ENCODE assay signal across 8 cellular contexts in the genomic region with DNA sequence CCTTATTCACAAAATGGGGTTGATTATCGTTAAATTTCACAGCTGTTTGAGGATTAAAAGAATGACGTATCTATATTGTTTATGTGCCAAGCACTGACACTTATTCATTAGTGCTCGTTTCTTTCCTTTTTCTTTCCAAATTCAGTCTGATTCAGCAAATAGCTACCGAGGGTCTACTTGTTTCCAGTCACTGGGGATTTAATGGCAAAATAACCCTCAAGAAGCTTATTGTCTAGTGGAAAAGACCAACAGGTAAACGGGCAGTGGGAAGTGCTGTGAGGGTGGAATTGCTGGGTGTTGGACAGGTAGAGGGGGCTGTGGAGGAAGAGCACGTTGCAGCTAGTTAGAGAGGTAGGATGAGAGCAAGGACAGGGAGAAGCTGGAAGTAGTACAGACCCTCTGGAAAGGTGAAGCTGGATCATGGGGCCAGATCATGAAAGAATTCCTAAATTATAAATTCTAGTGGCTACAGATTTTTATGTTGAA. TPM values are rescaled to one million over a fixed set of nuclear protein-coding genes. Genes with fewer than 3 reads are reported as not detected.
DNase-seq lines count a peak whose midpoint lies in the region; ATAC-seq and TF ChIP-seq lines count a peak whose summit lies in the region.

No MANE protein-coding gene starts in this region.

- no peaks in the 10 kb centered on the region for H4K20me1 ChIP-seq in neural progenitor cell (ENCODE audit: low read depth)

- peaks cover 21 to 41% (median 31%) of the 10 kb centered on the region in 4 donors for H3K4me1 Mint-ChIP-seq in CD4-positive, CD25-positive, alpha-beta regulatory T cell
- peaks cover 8% of the 10 kb centered on the region for H3K4me1 Mint-ChIP-seq in neural progenitor cell

- no peak overlapping the region for H3K9ac ChIP-seq in neural progenitor cell

- H3K27me3 Mint-ChIP-seq in CD4-positive, CD25-positive, alpha-beta regulatory T cell = peaks cover 54% of the 10 kb centered on the region
- H3K27me3 Mint-ChIP-seq in neural progenitor cell (ENCODE audit: insufficient read depth, low read depth) = peaks cover 2% of the 10 kb centered on the region

- H2AFZ ChIP-seq in neural progenitor cell (replicated peaks) = no peak overlapping the region

- peak overlapping the region in 2 of 3 donors; percentile 89 to 90 for H3K27ac Mint-ChIP-seq in CD4-positive, CD25-positive, alpha-beta regulatory T cell
- no peak overlapping the region for H3K27ac Mint-ChIP-seq in neural progenitor cell

- H3K4me3 ChIP-seq in CD4-positive, CD25-positive, alpha-beta regulatory T cell (ENCODE audit: low read depth, low read length) = peak overlapping the region; percentile 86
- H3K4me3 ChIP-seq in effector memory CD4-positive, alpha-beta T cell (ENCODE audit: insufficient read depth, low read depth, low read length, poor library complexity, severe bottlenecking) = peak overlapping the region; percentile 40
- H3K4me3 ChIP-seq in neural progenitor cell = peak overlapping the region; percentile 45

- H3K4me1 ChIP-seq in CD4-positive, CD25-positive, alpha-beta regulatory T cell (ENCODE audit: control insufficient read depth, insufficient read depth, low read length, poor library complexity, severe bottlenecking) = peaks cover 16% of the 10 kb centered on the region
- peaks cover 13% of the 10 kb centered on the region for H3K4me1 ChIP-seq in effector memory CD4-positive, alpha-beta T cell (ENCODE audit: control insufficient read depth, insufficient read depth, low read length, poor library complexity, severe bottlenecking)
- peaks cover 9% of the 10 kb centered on the region for H3K4me1 ChIP-seq in neural progenitor cell

- H3K9me3 Mint-ChIP-seq in CD4-positive, CD25-positive, alpha-beta regulatory T cell = no peaks in the 10 kb centered on the region
- H3K9me3 Mint-ChIP-seq in neural progenitor cell = peaks cover 6% of the 10 kb centered on the region

- DNase-seq in CD4-positive, CD25-positive, alpha-beta regulatory T cell = no peak
- peak; percentile 11 for DNase-seq in NCI-H345 treated with DMSO at 0.1 percent for 48 hours (lab: John Stamatoyannopoulos, UW; ENCODE audit: unreplicated experiment)
- DNase-seq in effector memory CD4-positive, alpha-beta T cell = no peak
- DNase-seq in neural progenitor cell (ENCODE audit: low spot score) = no peak
- no peak for DNase-seq in AG08395 (ENCODE audit: low spot score)
- DNase-seq in T-helper 9 cell = no peak
- DNase-seq in NCI-H2107 treated with DMSO at 0.1 percent for 48 hours (lab: John Stamatoyannopoulos, UW; ENCODE audit: unreplicated experiment) = no peak
- no peak for DNase-seq in KG1 (lab: John Stamatoyannopoulos, UW)

- H3K9me3 ChIP-seq in CD4-positive, CD25-positive, alpha-beta regulatory T cell (ENCODE audit: control insufficient read depth in 2 of 2, low read length in 2 of 2) = no peaks in the 10 kb centered on the region
- H3K9me3 ChIP-seq in effector memory CD4-positive, alpha-beta T cell (ENCODE audit: control insufficient read depth, low read length) = no peaks in the 10 kb centered on the region
- H3K9me3 ChIP-seq in neural progenitor cell (ENCODE audit: low read depth) = no peaks in the 10 kb centered on the region

- peak overlapping the region; percentile 71 to 82 (median 78) for H3K4me3 Mint-ChIP-seq in CD4-positive, CD25-positive, alpha-beta regulatory T cell
- no peak overlapping the region for H3K4me3 Mint-ChIP-seq in neural progenitor cell

- peak overlapping the region; percentile 74 for H3K4me2 ChIP-seq in neural progenitor cell

- ATAC-seq in CD4-positive, CD25-positive, alpha-beta regulatory T cell (ENCODE audit: low read depth in 2 of 2) = no peak

- H3K36me3 Mint-ChIP-seq in CD4-positive, CD25-positive, alpha-beta regulatory T cell = no peaks in the 10 kb centered on the region
- no peaks in the 10 kb centered on the region for H3K36me3 Mint-ChIP-seq in neural progenitor cell

- TF ChIP-seq CTCF in neural progenitor cell (IDR thresholded peaks at IDR 0.05) = no peak

- H3K27me3 ChIP-seq in CD4-positive, CD25-positive, alpha-beta regulatory T cell (ENCODE audit: control insufficient read depth, insufficient read depth, low read length) = peaks cover 5% of the 10 kb centered on the region
- no peaks in the 10 kb centered on the region for H3K27me3 ChIP-seq in effector memory CD4-positive, alpha-beta T cell (replicated peaks; ENCODE audit: control insufficient read depth, insufficient read depth, low read length, poor library complexity, severe bottlenecking)
- peaks cover 39% of the 10 kb centered on the region for H3K27me3 ChIP-seq in neural progenitor cell

- peaks cover 10% of the 10 kb centered on the region for H3F3A ChIP-seq in neural progenitor cell (ENCODE audit: low read depth)

- no peaks in the 10 kb centered on the region for H3K79me2 ChIP-seq in neural progenitor cell (ENCODE audit: low read depth)

- H3K27ac ChIP-seq in CD4-positive, CD25-positive, alpha-beta regulatory T cell (ENCODE audit: insufficient read depth, low read length, poor library complexity, severe bottlenecking) = no peak overlapping the region
- no peak overlapping the region for H3K27ac ChIP-seq in effector memory CD4-positive, alpha-beta T cell (ENCODE audit: insufficient read depth, low read length, poor library complexity, severe bottlenecking)
- no peak overlapping the region for H3K27ac ChIP-seq in neural progenitor cell

- H3K36me3 ChIP-seq in CD4-positive, CD25-positive, alpha-beta regulatory T cell (ENCODE audit: control insufficient read depth, insufficient read depth, low read length) = no peaks in the 10 kb centered on the region
- H3K36me3 ChIP-seq in effector memory CD4-positive, alpha-beta T cell (ENCODE audit: control insufficient read depth, insufficient read depth, low read length) = no peaks in the 10 kb centered on the region
- H3K36me3 ChIP-seq in neural progenitor cell = no peaks in the 10 kb centered on the region

RNA-seq across cellular contexts. Expression of a gene that starts 48.3 kb away (rescaled TPM):
- total RNA-seq in CD4-positive, CD25-positive, alpha-beta regulatory T cell = 239 TPM
- 100 to 1,000 TPM; 107 to 151 (median 118) TPM for polyA plus RNA-seq in CD4-positive, CD25-positive, alpha-beta regulatory T cell
- total RNA-seq in neural progenitor cell (ENCODE audit: low replicate concordance) = 0.09 TPM in 1 of 2 replicates, not detected in the other

Comparison
In these comparisons a context has a peak if more than half of its experiments do, and no peak if none do; other contexts are left out.
1. RNA of a gene that starts 48.3 kb away (total RNA-seq): 239 TPM in CD4-positive, CD25-positive, alpha-beta regulatory T cell (single experiment); 0.09 TPM in neural progenitor cell; every median in the first group is over 100 times any median in the second.
2. Peak in every context shown above with its lines, with median percentiles within 50 percentile points of each other: H3K4me3 ChIP-seq.